ENCODE assay signal across 1 cellular context in the genomic region with DNA sequence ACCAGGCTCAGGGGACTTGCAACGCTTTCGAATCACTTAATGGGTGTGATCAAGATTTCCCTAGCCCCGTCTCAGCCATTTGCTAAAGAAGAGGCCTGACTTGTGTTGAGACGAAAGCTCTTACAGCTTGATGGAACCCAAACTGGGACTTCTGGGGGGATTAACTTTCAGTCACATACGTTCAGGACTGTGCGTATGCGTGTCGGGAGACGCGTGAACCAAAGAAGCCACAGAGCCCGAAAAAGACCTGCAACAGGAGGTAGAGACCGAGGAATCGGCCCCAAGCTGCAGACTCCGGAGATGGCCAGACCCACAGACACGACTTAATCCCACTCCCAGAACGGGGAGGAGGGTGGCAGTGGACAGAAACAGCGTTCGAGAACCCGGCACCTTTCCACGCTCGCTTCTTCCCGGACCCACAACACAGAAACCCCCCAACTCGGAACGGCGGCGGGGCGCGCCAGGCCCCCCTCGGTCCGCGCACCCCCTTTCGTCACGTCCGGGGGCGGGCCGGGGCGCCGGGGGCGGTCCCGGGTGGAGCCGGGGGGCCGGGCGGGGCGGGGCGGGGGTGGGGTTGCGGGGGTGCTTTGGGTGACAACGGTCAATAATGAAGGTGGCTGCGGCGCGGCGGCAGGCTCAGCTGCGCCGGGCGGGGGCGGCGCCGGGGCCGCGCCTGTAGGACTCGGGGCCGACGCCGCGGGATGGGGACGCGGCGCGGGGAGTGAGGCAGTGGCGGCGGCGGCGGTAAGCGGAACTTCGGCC.
A peak's percentile ranks its signal among the peaks of the same experiment; 100 is the strongest.
TF ChIP-seq lines count a peak whose summit lies in the region.

A gene (plus strand): TSS at position 604 of the 762 bp plus-strand sequence. CDS start 256 bp downstream, outside the sequence.

TF ChIP-seq in HepG2, 621 proteins besides CTCF, POLR2A, EP300 and RAD21 (continued from another document and continues in another):
- TF ChIP-seq, protein P1, sequence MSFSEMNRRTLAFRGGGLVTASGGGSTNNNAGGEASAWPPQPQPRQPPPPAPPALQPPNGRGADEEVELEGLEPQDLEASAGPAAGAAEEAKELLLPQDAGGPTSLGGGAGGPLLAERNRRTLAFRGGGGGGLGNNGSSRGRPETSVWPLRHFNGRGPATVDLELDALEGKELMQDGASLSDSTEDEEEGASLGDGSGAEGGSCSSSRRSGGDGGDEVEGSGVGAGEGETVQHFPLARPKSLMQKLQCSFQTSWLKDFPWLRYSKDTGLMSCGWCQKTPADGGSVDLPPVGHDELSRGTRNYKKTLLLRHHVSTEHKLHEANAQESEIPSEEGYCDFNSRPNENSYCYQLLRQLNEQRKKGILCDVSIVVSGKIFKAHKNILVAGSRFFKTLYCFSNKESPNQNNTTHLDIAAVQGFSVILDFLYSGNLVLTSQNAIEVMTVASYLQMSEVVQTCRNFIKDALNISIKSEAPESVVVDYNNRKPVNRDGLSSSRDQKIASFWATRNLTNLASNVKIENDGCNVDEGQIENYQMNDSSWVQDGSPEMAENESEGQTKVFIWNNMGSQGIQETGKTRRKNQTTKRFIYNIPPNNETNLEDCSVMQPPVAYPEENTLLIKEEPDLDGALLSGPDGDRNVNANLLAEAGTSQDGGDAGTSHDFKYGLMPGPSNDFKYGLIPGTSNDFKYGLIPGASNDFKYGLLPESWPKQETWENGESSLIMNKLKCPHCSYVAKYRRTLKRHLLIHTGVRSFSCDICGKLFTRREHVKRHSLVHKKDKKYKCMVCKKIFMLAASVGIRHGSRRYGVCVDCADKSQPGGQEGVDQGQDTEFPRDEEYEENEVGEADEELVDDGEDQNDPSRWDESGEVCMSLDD (CRISPR knock-in tag; IDR thresholded peaks at IDR 0.05; ENCODE audit: borderline replicate concordance) = peak; percentile 95
- TF ChIP-seq SSRP1 (CRISPR knock-in tag; IDR thresholded peaks at IDR 0.05) (no peak), SP4 (CRISPR knock-in tag; IDR thresholded peaks at IDR 0.05) (peak; percentile 65; the same call in 1 of the 2 replicates), ATM (IDR thresholded peaks at IDR 0.05; ENCODE audit: borderline replicate concordance) (no peak), ZSCAN29 (CRISPR knock-in tag; conservative IDR thresholded peaks at IDR 0.05) (no peak), GLI4 (CRISPR knock-in tag; IDR thresholded peaks at IDR 0.05; ENCODE audit: borderline replicate concordance) (0 out of 2 replicates have a peak, but pooled peaks have one; percentile 80), HNF4A (CRISPR knock-in tag; IDR thresholded peaks at IDR 0.05) (no peak), PITX1 (CRISPR knock-in tag; IDR thresholded peaks at IDR 0.05) (0 out of 2 replicates have a peak, but pooled peaks have one; percentile 14), ZC3H13 (CRISPR knock-in tag; IDR thresholded peaks at IDR 0.05) (no peak), ZNF552 (CRISPR knock-in tag; IDR thresholded peaks at IDR 0.05; ENCODE audit: borderline replicate concordance) (0 out of 2 replicates have a peak, but pooled peaks have one; percentile 66), ZSCAN21 (CRISPR knock-in tag; IDR thresholded peaks at IDR 0.05; ENCODE audit: borderline replicate concordance) (no peak), ZNF792 (CRISPR knock-in tag; IDR thresholded peaks at IDR 0.05) (no peak), ZNF607 (CRISPR knock-in tag; IDR thresholded peaks at IDR 0.05; ENCODE audit: borderline replicate concordance) (peak; percentile 75; the same call in 1 of the 2 replicates), ZNF550 (CRISPR knock-in tag; IDR thresholded peaks at IDR 0.05; ENCODE audit: borderline replicate concordance) (no peak), TBL1XR1 (IDR thresholded peaks at IDR 0.05; ENCODE audit: borderline replicate concordance, low read length, partially characterized antibody) (no peak), RXRB (CRISPR knock-in tag; IDR thresholded peaks at IDR 0.05; ENCODE audit: borderline replicate concordance) (0 out of 2 replicates have a peak, but pooled peaks have one; percentile 14), NRL (CRISPR knock-in tag; IDR thresholded peaks at IDR 0.05; ENCODE audit: borderline replicate concordance) (0 out of 2 replicates have a peak, but pooled peaks have one; percentile 45), ZNF557 (CRISPR knock-in tag; IDR thresholded peaks at IDR 0.05) (no peak), ZNF543 (CRISPR knock-in tag; IDR thresholded peaks at IDR 0.05) (0 out of 2 replicates have a peak, but pooled peaks have one; percentile 35), BRCA1 (CRISPR knock-in tag; IDR thresholded peaks at IDR 0.05) (no peak), ERF (CRISPR knock-in tag; IDR thresholded peaks at IDR 0.05) (no peak; the same call in none of the 2 replicates), NFE2L1 (CRISPR knock-in tag; IDR thresholded peaks at IDR 0.05; ENCODE audit: borderline replicate concordance) (0 out of 2 replicates have a peak, but pooled peaks have one; percentile 45), ZNF670 (CRISPR knock-in tag; IDR thresholded peaks at IDR 0.05; ENCODE audit: borderline replicate concordance) (0 out of 2 replicates have a peak, but pooled peaks have one; percentile 19), EZH2 (conservative IDR thresholded peaks at IDR 0.05; ENCODE audit: low read depth, low read length) (no peak), ZNF496 (CRISPR knock-in tag; IDR thresholded peaks at IDR 0.05; ENCODE audit: insufficient replicate concordance) (no peak), ZNF891 (CRISPR knock-in tag; IDR thresholded peaks at IDR 0.05) (0 out of 2 replicates have a peak, but pooled peaks have one; percentile 72), ZNF83 (CRISPR knock-in tag; IDR thresholded peaks at IDR 0.05; ENCODE audit: borderline replicate concordance) (peak; percentile 67; the same call in 1 of the 2 replicates), SALL2 (CRISPR knock-in tag; IDR thresholded peaks at IDR 0.05) (no peak)
- TF ChIP-seq, protein P2, sequence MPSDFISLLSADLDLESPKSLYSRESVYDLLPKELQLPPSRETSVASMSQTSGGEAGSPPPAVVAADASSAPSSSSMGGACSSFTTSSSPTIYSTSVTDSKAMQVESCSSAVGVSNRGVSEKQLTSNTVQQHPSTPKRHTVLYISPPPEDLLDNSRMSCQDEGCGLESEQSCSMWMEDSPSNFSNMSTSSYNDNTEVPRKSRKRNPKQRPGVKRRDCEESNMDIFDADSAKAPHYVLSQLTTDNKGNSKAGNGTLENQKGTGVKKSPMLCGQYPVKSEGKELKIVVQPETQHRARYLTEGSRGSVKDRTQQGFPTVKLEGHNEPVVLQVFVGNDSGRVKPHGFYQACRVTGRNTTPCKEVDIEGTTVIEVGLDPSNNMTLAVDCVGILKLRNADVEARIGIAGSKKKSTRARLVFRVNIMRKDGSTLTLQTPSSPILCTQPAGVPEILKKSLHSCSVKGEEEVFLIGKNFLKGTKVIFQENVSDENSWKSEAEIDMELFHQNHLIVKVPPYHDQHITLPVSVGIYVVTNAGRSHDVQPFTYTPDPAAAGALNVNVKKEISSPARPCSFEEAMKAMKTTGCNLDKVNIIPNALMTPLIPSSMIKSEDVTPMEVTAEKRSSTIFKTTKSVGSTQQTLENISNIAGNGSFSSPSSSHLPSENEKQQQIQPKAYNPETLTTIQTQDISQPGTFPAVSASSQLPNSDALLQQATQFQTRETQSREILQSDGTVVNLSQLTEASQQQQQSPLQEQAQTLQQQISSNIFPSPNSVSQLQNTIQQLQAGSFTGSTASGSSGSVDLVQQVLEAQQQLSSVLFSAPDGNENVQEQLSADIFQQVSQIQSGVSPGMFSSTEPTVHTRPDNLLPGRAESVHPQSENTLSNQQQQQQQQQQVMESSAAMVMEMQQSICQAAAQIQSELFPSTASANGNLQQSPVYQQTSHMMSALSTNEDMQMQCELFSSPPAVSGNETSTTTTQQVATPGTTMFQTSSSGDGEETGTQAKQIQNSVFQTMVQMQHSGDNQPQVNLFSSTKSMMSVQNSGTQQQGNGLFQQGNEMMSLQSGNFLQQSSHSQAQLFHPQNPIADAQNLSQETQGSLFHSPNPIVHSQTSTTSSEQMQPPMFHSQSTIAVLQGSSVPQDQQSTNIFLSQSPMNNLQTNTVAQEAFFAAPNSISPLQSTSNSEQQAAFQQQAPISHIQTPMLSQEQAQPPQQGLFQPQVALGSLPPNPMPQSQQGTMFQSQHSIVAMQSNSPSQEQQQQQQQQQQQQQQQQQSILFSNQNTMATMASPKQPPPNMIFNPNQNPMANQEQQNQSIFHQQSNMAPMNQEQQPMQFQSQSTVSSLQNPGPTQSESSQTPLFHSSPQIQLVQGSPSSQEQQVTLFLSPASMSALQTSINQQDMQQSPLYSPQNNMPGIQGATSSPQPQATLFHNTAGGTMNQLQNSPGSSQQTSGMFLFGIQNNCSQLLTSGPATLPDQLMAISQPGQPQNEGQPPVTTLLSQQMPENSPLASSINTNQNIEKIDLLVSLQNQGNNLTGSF (CRISPR knock-in tag; IDR thresholded peaks at IDR 0.05) = no peak
- TF ChIP-seq, protein P3, sequence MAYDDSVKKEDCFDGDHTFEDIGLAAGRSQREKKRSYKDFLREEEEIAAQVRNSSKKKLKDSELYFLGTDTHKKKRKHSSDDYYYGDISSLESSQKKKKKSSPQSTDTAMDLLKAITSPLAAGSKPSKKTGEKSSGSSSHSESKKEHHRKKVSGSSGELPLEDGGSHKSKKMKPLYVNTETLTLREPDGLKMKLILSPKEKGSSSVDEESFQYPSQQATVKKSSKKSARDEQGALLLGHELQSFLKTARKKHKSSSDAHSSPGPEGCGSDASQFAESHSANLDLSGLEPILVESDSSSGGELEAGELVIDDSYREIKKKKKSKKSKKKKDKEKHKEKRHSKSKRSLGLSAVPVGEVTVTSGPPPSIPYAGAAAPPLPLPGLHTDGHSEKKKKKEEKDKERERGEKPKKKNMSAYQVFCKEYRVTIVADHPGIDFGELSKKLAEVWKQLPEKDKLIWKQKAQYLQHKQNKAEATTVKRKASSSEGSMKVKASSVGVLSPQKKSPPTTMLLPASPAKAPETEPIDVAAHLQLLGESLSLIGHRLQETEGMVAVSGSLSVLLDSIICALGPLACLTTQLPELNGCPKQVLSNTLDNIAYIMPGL (CRISPR knock-in tag; IDR thresholded peaks at IDR 0.05; ENCODE audit: borderline replicate concordance in 1 of 2, low read depth in 1 of 2) = peak; percentile 19 to 41; a peak in 2 of 4 replicates
- TF ChIP-seq, protein P4, sequence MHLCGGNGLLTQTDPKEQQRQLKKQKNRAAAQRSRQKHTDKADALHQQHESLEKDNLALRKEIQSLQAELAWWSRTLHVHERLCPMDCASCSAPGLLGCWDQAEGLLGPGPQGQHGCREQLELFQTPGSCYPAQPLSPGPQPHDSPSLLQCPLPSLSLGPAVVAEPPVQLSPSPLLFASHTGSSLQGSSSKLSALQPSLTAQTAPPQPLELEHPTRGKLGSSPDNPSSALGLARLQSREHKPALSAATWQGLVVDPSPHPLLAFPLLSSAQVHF (CRISPR knock-in tag; IDR thresholded peaks at IDR 0.05) = no peak
- TF ChIP-seq, protein P5, sequence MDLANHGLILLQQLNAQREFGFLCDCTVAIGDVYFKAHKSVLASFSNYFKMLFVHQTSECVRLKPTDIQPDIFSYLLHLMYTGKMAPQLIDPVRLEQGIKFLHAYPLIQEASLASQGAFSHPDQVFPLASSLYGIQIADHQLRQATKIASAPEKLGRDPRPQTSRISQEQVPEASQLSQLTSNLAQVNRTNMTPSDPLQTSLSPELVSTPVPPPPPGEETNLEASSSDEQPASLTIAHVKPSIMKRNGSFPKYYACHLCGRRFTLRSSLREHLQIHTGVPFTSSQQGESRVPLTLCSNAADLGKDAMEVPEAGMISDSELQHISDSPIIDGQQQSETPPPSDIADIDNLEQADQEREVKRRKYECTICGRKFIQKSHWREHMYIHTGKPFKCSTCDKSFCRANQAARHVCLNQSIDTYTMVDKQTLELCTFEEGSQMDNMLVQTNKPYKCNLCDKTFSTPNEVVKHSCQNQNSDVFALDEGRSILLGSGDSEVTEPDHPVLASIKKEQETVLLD (CRISPR knock-in tag; IDR thresholded peaks at IDR 0.05; ENCODE audit: low read depth) = peak; percentile 8; the same call in 1 of the 2 replicates
- TF ChIP-seq, protein P6, sequence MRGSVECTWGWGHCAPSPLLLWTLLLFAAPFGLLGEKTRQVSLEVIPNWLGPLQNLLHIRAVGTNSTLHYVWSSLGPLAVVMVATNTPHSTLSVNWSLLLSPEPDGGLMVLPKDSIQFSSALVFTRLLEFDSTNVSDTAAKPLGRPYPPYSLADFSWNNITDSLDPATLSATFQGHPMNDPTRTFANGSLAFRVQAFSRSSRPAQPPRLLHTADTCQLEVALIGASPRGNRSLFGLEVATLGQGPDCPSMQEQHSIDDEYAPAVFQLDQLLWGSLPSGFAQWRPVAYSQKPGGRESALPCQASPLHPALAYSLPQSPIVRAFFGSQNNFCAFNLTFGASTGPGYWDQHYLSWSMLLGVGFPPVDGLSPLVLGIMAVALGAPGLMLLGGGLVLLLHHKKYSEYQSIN (CRISPR knock-in tag; IDR thresholded peaks at IDR 0.05; ENCODE audit: borderline replicate concordance) = no peak
- TF ChIP-seq, protein P7, sequence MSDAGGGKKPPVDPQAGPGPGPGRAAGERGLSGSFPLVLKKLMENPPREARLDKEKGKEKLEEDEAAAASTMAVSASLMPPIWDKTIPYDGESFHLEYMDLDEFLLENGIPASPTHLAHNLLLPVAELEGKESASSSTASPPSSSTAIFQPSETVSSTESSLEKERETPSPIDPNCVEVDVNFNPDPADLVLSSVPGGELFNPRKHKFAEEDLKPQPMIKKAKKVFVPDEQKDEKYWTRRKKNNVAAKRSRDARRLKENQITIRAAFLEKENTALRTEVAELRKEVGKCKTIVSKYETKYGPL (CRISPR knock-in tag; IDR thresholded peaks at IDR 0.05) = 0 out of 2 replicates have a peak, but pooled peaks have one; percentile 28
- TF ChIP-seq, protein P8, sequence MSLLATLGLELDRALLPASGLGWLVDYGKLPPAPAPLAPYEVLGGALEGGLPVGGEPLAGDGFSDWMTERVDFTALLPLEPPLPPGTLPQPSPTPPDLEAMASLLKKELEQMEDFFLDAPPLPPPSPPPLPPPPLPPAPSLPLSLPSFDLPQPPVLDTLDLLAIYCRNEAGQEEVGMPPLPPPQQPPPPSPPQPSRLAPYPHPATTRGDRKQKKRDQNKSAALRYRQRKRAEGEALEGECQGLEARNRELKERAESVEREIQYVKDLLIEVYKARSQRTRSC (CRISPR knock-in tag; IDR thresholded peaks at IDR 0.05; ENCODE audit: low read depth) = no peak
- TF ChIP-seq, protein P9, sequence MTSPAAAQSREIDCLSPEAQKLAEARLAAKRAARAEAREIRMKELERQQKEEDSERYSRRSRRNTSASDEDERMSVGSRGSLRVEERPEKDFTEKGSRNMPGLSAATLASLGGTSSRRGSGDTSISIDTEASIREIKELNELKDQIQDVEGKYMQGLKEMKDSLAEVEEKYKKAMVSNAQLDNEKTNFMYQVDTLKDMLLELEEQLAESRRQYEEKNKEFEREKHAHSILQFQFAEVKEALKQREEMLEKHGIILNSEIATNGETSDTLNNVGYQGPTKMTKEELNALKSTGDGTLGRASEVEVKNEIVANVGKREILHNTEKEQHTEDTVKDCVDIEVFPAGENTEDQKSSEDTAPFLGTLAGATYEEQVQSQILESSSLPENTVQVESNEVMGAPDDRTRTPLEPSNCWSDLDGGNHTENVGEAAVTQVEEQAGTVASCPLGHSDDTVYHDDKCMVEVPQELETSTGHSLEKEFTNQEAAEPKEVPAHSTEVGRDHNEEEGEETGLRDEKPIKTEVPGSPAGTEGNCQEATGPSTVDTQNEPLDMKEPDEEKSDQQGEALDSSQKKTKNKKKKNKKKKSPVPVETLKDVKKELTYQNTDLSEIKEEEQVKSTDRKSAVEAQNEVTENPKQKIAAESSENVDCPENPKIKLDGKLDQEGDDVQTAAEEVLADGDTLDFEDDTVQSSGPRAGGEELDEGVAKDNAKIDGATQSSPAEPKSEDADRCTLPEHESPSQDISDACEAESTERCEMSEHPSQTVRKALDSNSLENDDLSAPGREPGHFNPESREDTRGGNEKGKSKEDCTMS (CRISPR knock-in tag; conservative IDR thresholded peaks at IDR 0.05) = no peak
- TF ChIP-seq, protein P10, sequence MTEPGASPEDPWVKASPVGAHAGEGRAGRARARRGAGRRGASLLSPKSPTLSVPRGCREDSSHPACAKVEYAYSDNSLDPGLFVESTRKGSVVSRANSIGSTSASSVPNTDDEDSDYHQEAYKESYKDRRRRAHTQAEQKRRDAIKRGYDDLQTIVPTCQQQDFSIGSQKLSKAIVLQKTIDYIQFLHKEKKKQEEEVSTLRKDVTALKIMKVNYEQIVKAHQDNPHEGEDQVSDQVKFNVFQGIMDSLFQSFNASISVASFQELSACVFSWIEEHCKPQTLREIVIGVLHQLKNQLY (CRISPR knock-in tag; IDR thresholded peaks at IDR 0.05) = no peak
